In the genomic region with DNA sequence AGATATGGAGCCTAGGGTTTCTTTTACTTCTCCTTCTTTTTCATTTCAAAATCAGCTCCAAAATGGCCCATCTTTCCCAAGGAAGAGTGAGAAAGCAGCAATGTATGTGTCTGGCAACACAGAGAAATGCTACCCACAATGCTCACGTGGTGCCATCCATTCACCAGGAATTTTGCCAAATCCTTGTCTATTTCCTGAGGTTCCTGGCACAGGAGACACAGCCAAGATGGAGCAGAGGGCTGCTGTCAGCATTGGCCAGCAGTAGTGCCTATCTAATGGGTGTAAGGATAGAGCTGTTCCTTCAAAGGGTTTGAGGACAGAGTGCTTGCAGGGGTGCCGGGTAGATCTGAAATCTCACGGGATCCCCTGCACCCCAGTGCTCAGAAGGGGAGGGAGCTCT, we compare ENCODE assay signal across 11 cellular contexts.
DNase-seq lines count a peak whose midpoint lies in the region; ATAC-seq and TF ChIP-seq lines count a peak whose summit lies in the region.
"Had no signal": no experiment of that assay in that cellular context is flagged by ENCODE, and none has a peak within 500 bp of the region (broad histone marks: within the 10 kb centered on the region; RNA-seq: fewer than 3 reads in every experiment).

No MANE protein-coding gene starts in this region.

- TF ChIP-seq CTCF in nephron progenitor cell (IDR thresholded peaks at IDR 0.05) = no peak

- ATAC-seq in HG02973 (IDR thresholded peaks at IDR 0.05; ENCODE audit: unreplicated experiment) = no peak

- peaks cover 12% of the 10 kb centered on the region for H3K36me3 Mint-ChIP-seq in nephron progenitor cell (ENCODE audit: low read depth)
- H3K36me3 Mint-ChIP-seq: WTC11 had no signal

- H3K27ac Mint-ChIP-seq in nephron progenitor cell = peak overlapping the region; percentile 94
- H3K27ac Mint-ChIP-seq: WTC11 had no signal

- peaks cover 3% of the 10 kb centered on the region for H3K9me3 Mint-ChIP-seq in nephron progenitor cell

- H3K27me3 Mint-ChIP-seq in nephron progenitor cell (ENCODE audit: low read depth, poor library complexity) = peaks cover 5% of the 10 kb centered on the region

- no peak overlapping the region for H3K4me3 Mint-ChIP-seq in nephron progenitor cell
- H3K4me3 Mint-ChIP-seq: WTC11 had no signal

- H3K4me1 Mint-ChIP-seq in nephron progenitor cell = peaks cover 73% of the 10 kb centered on the region

- DNase-seq in Daoy (ENCODE audit: low read depth) = peak; percentile 42
- DNase-seq in NCI-H1694 (lab: John Stamatoyannopoulos, UW) = peak; percentile 79
- DNase-seq in cerebellum (ENCODE audit: low spot score) = peak; percentile 77
- no peak for DNase-seq in nephron progenitor cell
- DNase-seq in NCI-H510A (lab: John Stamatoyannopoulos, UW) = no peak
- DNase-seq in NCI-H524 (lab: John Stamatoyannopoulos, UW) = no peak
- DNase-seq in HuH-7.5 (ENCODE audit: low spot score) = no peak
- DNase-seq: activated effector memory CD4-positive, alpha-beta T cell treated with anti-CD3 and anti-CD28 coated beads, Interleukin-2, amount 50 U/mL, for 16 hours; stimulated activated CD4-positive, alpha-beta T cell treated with anti-CD3 and anti-CD28 coated beads, Interleukin-4, amount 100 ng/mL, for 4 hours had no signal

Comparison
In these comparisons a context has a peak if more than half of its experiments do, and no peak if none do; other contexts are left out.
1. DNase-seq: peak in Daoy (single experiment), NCI-H1694 (single experiment) and cerebellum (single experiment); none in nephron progenitor cell (single experiment), NCI-H510A (single experiment), NCI-H524 (0 of 2) and HuH-7.5 (single experiment).